ENCODE assay signal across 15 cellular contexts in the genomic region with DNA sequence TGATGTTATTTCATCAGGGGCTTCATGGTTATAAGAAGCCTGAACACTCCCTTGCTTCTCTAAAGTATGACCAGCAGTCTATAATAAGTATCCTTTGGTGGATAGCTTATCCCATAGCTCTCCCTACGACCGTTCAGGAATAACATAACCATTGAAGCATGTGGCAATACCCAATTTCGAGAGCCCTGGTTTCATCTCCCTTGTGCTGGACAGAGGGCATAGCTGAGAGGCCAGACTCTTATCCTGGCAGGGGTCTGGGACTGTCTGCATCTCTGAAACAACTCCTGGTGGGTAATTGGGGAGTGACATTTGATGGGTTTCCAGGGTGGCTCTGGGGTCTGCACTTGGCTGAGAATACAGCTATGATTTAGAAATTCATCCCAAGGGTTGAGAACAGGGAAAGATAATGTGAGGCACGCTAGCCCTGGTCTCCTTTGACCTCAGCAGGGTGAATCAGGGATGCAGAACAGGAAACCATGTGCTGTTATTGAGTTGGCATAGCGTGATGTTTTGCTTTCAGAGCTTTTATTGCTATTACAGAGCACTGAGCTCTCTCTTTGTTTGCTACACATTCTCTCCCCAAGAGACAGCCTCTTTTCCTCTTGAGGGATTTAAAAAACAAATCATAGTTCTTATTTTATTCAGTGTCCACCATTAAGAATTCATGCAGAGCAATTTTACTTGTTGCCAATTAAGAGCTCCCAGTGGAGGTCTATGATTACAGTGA.
DNase-seq lines count a peak whose midpoint lies in the region; TF ChIP-seq lines count a peak whose summit lies in the region.
"Had no signal": no experiment of that assay in that cellular context is flagged by ENCODE, and none has a peak within 500 bp of the region (broad histone marks: within the 10 kb centered on the region; RNA-seq: fewer than 3 reads in every experiment).

No MANE protein-coding gene starts in this region.

- no peak overlapping the region for H3K4me3 ChIP-seq in BJ (ENCODE audit: low read depth, low read length)
- H3K4me3 ChIP-seq in choroid plexus epithelial cell (ENCODE audit: low read depth, low read length) = no peak overlapping the region
- H3K4me3 ChIP-seq: BLaER1 treated with 17β-estradiol and CSF1 and Interleukin-3, amounts not matched to agents 10 nM and 100 nM; spleen had no signal

- H3K36me3 ChIP-seq in BJ (ENCODE audit: control insufficient read depth, insufficient read depth, low read length) = no peaks in the 10 kb centered on the region
- H3K36me3 ChIP-seq: BLaER1 treated with 17β-estradiol and CSF1 and Interleukin-3, amounts not matched to agents 10 nM and 100 nM; spleen had no signal

- no peak for TF ChIP-seq CTCF in BJ (IDR thresholded peaks at IDR 0.05; ENCODE audit: insufficient read depth, low read depth, low read length)
- TF ChIP-seq CTCF in choroid plexus epithelial cell (conservative IDR thresholded peaks at IDR 0.05; ENCODE audit: low read depth, low read length) = no peak

- no peaks in the 10 kb centered on the region for H3K27me3 ChIP-seq in BJ (ENCODE audit: control insufficient read depth, insufficient read depth, low read length)
- H3K27me3 ChIP-seq: BLaER1 treated with 17β-estradiol and CSF1 and Interleukin-3, amounts not matched to agents 10 nM and 100 nM; spleen had no signal

- POLR2A ChIA-PET in BJ (lab: Charles Lee) (interaction anchor here (0.5 kb wide), 1 partner anchor 313 kb away, joined by 4 read pairs; no protein-coding TSS in a partner anchor), HEK293T (lab: Yijun Ruan, JAX) (interaction anchor here (0.8 to 1.5 kb wide), 3 partner anchors 11 to 30 kb away, joined by 3 to 8 read pairs (median 3); no protein-coding TSS in a partner anchor)

- DNase-seq in BJ (ENCODE audit: low read depth) (peak; percentile 65), HEK293T (ENCODE audit: extremely low spot score) (peak; percentile 16), choroid plexus epithelial cell (ENCODE audit: low read depth) (peak; percentile 31), myocyte (ENCODE audit: low read depth) (peak; percentile 32), glomerular visceral epithelial cell (ENCODE audit: extremely low spot score) (no peak), NCI-H748 (lab: John Stamatoyannopoulos, UW; ENCODE audit: unreplicated experiment) (no peak)
- no peak for DNase-seq in activated CD4-positive, alpha-beta T cell treated with anti-CD3 and anti-CD28 coated beads, Interleukin-2, amount 50 U/mL, for 4 hours
- no peak for DNase-seq in activated CD4-positive, CD25-positive, alpha-beta regulatory T cell (lab: John Stamatoyannopoulos, UW)
- DNase-seq: endodermal cell; immature natural killer cell; NCI-H146; NCI-H69; spleen; stimulated activated naive CD8-positive, alpha-beta T cell treated with anti-CD3 and anti-CD28 coated beads, Interleukin-15, Interleukin-2, amounts not matched to agents 100 U/mL and 50 U/mL, for 24 hours had no signal

- CTCF ChIA-PET in BJ (lab: Yijun Ruan, JAX) = interaction anchor here (0.6 kb wide), 1 partner anchor 119 kb away, joined by 3 read pairs; no protein-coding TSS in a partner anchor
- CTCF ChIA-PET in HEK293T (lab: Yijun Ruan, JAX) = interaction anchor here (0.7 kb wide), 1 partner anchor 31 kb away, joined by 3 read pairs; no protein-coding TSS in a partner anchor

TF ChIP-seq in HEK293T, 16 proteins besides CTCF, POLR2A, EP300 and RAD21:
- TF ChIP-seq SP1 (IDR thresholded peaks at IDR 0.05) (no peak), L3MBTL2 (conservative IDR thresholded peaks at IDR 0.05) (no peak), FOXM1 (IDR thresholded peaks at IDR 0.05; ENCODE audit: borderline replicate concordance) (no peak), FOXK2 (IDR thresholded peaks at IDR 0.05) (no peak), ZNF384 (IDR thresholded peaks at IDR 0.05) (no peak), TARDBP (IDR thresholded peaks at IDR 0.05) (no peak), CTBP1 (IDR thresholded peaks at IDR 0.05; ENCODE audit: borderline replicate concordance) (no peak), HDGF (IDR thresholded peaks at IDR 0.05; ENCODE audit: borderline replicate concordance) (no peak), NFRKB (IDR thresholded peaks at IDR 0.05) (no peak), SUZ12 (IDR thresholded peaks at IDR 0.05) (no peak), BHLHE40 (IDR thresholded peaks at IDR 0.05; ENCODE audit: borderline replicate concordance) (no peak), ARNT (IDR thresholded peaks at IDR 0.05) (no peak), LEF1 (IDR thresholded peaks at IDR 0.05; ENCODE audit: borderline replicate concordance) (no peak)
- TF ChIP-seq, protein P1, sequence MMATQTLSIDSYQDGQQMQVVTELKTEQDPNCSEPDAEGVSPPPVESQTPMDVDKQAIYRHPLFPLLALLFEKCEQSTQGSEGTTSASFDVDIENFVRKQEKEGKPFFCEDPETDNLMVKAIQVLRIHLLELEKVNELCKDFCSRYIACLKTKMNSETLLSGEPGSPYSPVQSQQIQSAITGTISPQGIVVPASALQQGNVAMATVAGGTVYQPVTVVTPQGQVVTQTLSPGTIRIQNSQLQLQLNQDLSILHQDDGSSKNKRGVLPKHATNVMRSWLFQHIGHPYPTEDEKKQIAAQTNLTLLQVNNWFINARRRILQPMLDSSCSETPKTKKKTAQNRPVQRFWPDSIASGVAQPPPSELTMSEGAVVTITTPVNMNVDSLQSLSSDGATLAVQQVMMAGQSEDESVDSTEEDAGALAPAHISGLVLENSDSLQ (IDR thresholded peaks at IDR 0.05) = no peak

Comparison
In these comparisons a context has a peak if more than half of its experiments do, and no peak if none do; other contexts are left out.
1. DNase-seq: peak in BJ (single experiment), HEK293T (single experiment), choroid plexus epithelial cell (single experiment) and myocyte (single experiment); none in activated CD4-positive, alpha-beta T cell treated with anti-CD3 and anti-CD28 coated beads, Interleukin-2, amount 50 U/mL, for 4 hours (0 of 2), glomerular visceral epithelial cell (single experiment), activated CD4-positive, CD25-positive, alpha-beta regulatory T cell (0 of 4) and NCI-H748 (single experiment).